15 cellular contexts compared by ENCODE assay signal in the genomic region with DNA sequence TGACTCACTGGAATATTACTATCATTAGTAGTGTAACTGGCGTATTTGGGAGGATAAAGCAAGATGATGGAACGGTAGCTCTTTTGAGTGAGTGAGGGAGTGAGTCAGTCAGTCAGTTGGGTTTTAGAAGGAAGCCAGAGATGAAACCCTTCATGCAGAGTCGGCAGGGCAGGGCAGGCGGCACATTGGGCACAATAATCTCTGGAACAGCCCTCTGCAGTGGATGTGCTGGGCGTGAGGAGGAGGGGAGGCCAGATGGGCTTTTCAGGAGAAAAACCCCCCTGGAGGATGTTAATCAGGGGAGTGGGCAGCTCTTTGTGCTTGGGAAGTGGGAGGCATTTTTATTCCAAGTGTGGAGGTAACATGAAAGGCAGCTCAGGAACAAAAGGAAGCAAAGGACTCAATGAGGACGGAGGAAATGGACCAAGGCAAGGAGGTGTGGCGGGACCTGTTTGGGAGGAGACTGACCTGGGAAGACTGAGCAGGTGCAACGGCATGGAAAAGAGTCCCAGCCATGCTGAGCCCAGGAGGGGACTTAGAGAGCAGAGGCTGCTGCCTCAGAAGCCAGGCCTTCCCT.
DNase-seq lines count a peak whose midpoint lies in the region; ATAC-seq lines count a peak whose summit lies in the region.
"Had no signal": no experiment of that assay in that cellular context is flagged by ENCODE, and none has a peak within 500 bp of the region (broad histone marks: within the 10 kb centered on the region; RNA-seq: fewer than 3 reads in every experiment).

No MANE protein-coding gene starts in this region.

- DNase-seq in DMS79 treated with DMSO at 0.1 percent for 48 hours (lab: John Stamatoyannopoulos, UW) (peak; percentile 78), mesendoderm (peak; percentile 34), foreskin melanocyte (no peak), G401 (ENCODE audit: low spot score) (no peak), UCSD-AML1 (lab: John Stamatoyannopoulos, UW; ENCODE audit: unreplicated experiment) (no peak)
- DNase-seq: activated CD8-positive, alpha-beta memory T cell treated with anti-CD3 and anti-CD28 coated beads, Interleukin-2, amount 50 U/mL, for 48 hours; activated naive CD4-positive, alpha-beta T cell treated with anti-CD3 and anti-CD28 coated beads, Interleukin-2, amount 50 U/mL, for 16 hours; GM23248; MG63; NCI-H2081 treated with DMSO at 0.1 percent for 48 hours had no signal

- H3K9ac ChIP-seq in HUES64 (ENCODE audit: low read depth, low read length) (peak overlapping the region; percentile 55), mesendoderm (ENCODE audit: low read length) (no peak overlapping the region)
- H3K9ac ChIP-seq: GM23248 had no signal

- peak overlapping the region; percentile 81 for H3K27ac ChIP-seq in HUES64 (ENCODE audit: low read depth, low read length)
- peak overlapping the region; percentile 77 for H3K27ac ChIP-seq in ectodermal cell (ENCODE audit: insufficient read depth, low read depth, low read length, poor library complexity, severe bottlenecking)
- no peak overlapping the region for H3K27ac ChIP-seq in mesendoderm (ENCODE audit: low read depth, low read length)
- H3K27ac ChIP-seq: epithelial cell of prostate, GM23248 had no signal

- no peak overlapping the region for H3K18ac ChIP-seq in mesendoderm (ENCODE audit: low read length)

- no peak for ATAC-seq in HG03442 (IDR thresholded peaks at IDR 0.05; ENCODE audit: unreplicated experiment)
- ATAC-seq: Right ventricle myocardium inferior had no signal

- H2AK5ac ChIP-seq in mesendoderm (ENCODE audit: low read length), result no peak overlapping the region

- no peak overlapping the region for H3K56ac ChIP-seq in mesendoderm (ENCODE audit: low read length)

- peaks cover 40% of the 10 kb centered on the region for H3K4me1 ChIP-seq in HUES64 (ENCODE audit: insufficient read depth, low read length)
- peaks cover 46% of the 10 kb centered on the region for H3K4me1 ChIP-seq in ectodermal cell (ENCODE audit: control insufficient read depth, insufficient read depth, low read length)
- peaks cover 2% of the 10 kb centered on the region for H3K4me1 ChIP-seq in mesendoderm (ENCODE audit: control insufficient read depth, low read depth, low read length)

- no peak overlapping the region for H3K23ac ChIP-seq in mesendoderm (ENCODE audit: low read length)

- no peak overlapping the region for H3K4me2 ChIP-seq in mesendoderm (ENCODE audit: low read length)

- H3K79me1 ChIP-seq in mesendoderm (ENCODE audit: low read length), result no peaks in the 10 kb centered on the region

- H2BK15ac ChIP-seq in mesendoderm (replicated peaks; ENCODE audit: low read depth), result no peak overlapping the region

- no peak overlapping the region for H4K8ac ChIP-seq in mesendoderm (ENCODE audit: low read depth, low read length)

- H3K4ac ChIP-seq in mesendoderm (ENCODE audit: low read depth, low read length), result no peak overlapping the region

- H3K36me3 ChIP-seq in HUES64 (ENCODE audit: insufficient read depth, low read length) (no peaks in the 10 kb centered on the region), ectodermal cell (ENCODE audit: control insufficient read depth, insufficient read depth, low read length) (no peaks in the 10 kb centered on the region), mesendoderm (ENCODE audit: control insufficient read depth, insufficient read depth, low read length) (no peaks in the 10 kb centered on the region)
- H3K36me3 ChIP-seq: MG63 had no signal

- H3K9me3 ChIP-seq in HUES64 (ENCODE audit: insufficient read depth, low read depth, low read length) (no peaks in the 10 kb centered on the region), ectodermal cell (ENCODE audit: control insufficient read depth, low read length) (no peaks in the 10 kb centered on the region)
- H3K9me3 ChIP-seq: MG63 had no signal

- no peak overlapping the region for H2BK5ac ChIP-seq in mesendoderm (ENCODE audit: low read length)

- H2BK120ac ChIP-seq in mesendoderm (ENCODE audit: low read depth, low read length), result no peak overlapping the region

- peak overlapping the region; percentile 21; the same call in 1 of the 2 replicates for H3K4me3 ChIP-seq in HUES64 (ENCODE audit: low read length)
- H3K4me3 ChIP-seq in ectodermal cell (ENCODE audit: insufficient read depth, low read depth, low read length), result no peak overlapping the region
- H3K4me3 ChIP-seq in mesendoderm (ENCODE audit: low read length), result no peak overlapping the region
- H3K4me3 ChIP-seq: GM23248, MG63 had no signal

- H3K79me2 ChIP-seq in mesendoderm (ENCODE audit: control insufficient read depth, insufficient read depth, low read length), result no peaks in the 10 kb centered on the region

- H3K27me3 ChIP-seq in HUES64 (ENCODE audit: insufficient read depth, low read length), result no peaks in the 10 kb centered on the region
- H3K27me3 ChIP-seq in ectodermal cell (ENCODE audit: control insufficient read depth, insufficient read depth, low read length, poor library complexity, severe bottlenecking), result no peaks in the 10 kb centered on the region
- no peaks in the 10 kb centered on the region for H3K27me3 ChIP-seq in mesendoderm (ENCODE audit: insufficient read depth, low read length, poor library complexity)
- H3K27me3 ChIP-seq: MG63 had no signal

- in situ Hi-C loops in G401 (cut with HindIII; ENCODE audit: low sequenced_read_pairs), result no loop called here

- 10% methylated on average over 8 of the region's 8 CpGs for WGBS in HUES64
- 5 to 8% methylated on average over 8 of the region's 8 CpGs for WGBS in ectodermal cell, 2 experiments
- WGBS in mesendoderm (ENCODE audit: extremely low coverage, insufficient coverage, low lambda C conversion rate), result no CpG with 5 or more reads among the region's 8 CpGs

- no peak overlapping the region for H4K5ac ChIP-seq in mesendoderm (ENCODE audit: low read length)

Comparison
In these comparisons a context has a peak if more than half of its experiments do, and no peak if none do; other contexts are left out.
1. DNase-seq: peak in DMS79 treated with DMSO at 0.1 percent for 48 hours (single experiment) and mesendoderm (single experiment); none in foreskin melanocyte (single experiment), G401 (single experiment) and UCSD-AML1 (single experiment).